In the genomic region with DNA sequence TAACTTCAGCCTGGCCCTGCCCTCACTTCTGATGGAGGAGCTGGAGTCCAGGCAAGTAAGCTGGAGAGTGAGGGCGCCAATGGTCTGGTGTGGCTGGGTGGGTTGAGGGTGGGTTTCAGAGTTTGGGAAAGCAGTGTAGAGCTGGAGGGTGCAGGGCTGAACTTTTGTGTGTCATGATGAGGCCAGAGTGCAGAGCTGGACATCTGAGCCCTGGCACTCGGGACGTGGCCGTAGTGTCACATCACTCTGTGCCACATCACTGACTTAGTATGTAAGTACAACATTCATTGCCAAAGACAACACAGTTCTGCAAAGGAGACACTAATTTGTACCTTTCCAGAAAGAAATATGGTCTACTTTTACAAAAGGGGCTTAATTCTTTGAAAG, we compare ENCODE assay signal across 38 cellular contexts. TPM values are rescaled to one million over a fixed set of nuclear protein-coding genes. Genes with fewer than 3 reads are reported as not detected.
"Had no signal": no experiment of that assay in that cellular context is flagged by ENCODE, and none has a peak within 500 bp of the region (broad histone marks: within the 10 kb centered on the region; RNA-seq: fewer than 3 reads in every experiment).

No MANE protein-coding gene starts in this region.

- DNase-seq: activated CD4-positive, alpha-beta memory T cell treated with anti-CD3 and anti-CD28 coated beads, Interleukin-2, amount 10 ng/mL, durations not matched to agents 7 days and 5 days; activated CD4-positive, alpha-beta T cell treated with anti-CD3 and anti-CD28 coated beads for 1 hour; activated CD4-positive, alpha-beta T cell treated with anti-CD3 and anti-CD28 coated beads for 48 hours; activated CD4-positive, CD25-positive, alpha-beta regulatory T cell; activated CD8-positive, alpha-beta memory T cell treated with anti-CD3 and anti-CD28 coated beads for 24 hours; activated CD8-positive, alpha-beta memory T cell treated with anti-CD3 and anti-CD28 coated beads, Interleukin-2, amount 10 ng/mL, durations not matched to agents 7 days and 5 days; activated effector memory CD4-positive, alpha-beta T cell treated with anti-CD3 and anti-CD28 coated beads, Interleukin-2, amount 50 U/mL, for 16 hours; activated naive CD4-positive, alpha-beta T cell; activated naive CD4-positive, alpha-beta T cell treated with anti-CD3 and anti-CD28 coated beads, Interleukin-2, amount 50 U/mL, for 16 hours; activated naive CD8-positive, alpha-beta T cell treated with anti-CD3 and anti-CD28 coated beads for 36 hours; activated T-cell treated with anti-CD3 and anti-CD28 coated beads, Interleukin-2, amount 50 U/mL, for 1 hour; activated T-cell treated with anti-CD3 and anti-CD28 coated beads, Interleukin-2, amount 50 U/mL, for 72 hours; amniotic stem cell; central memory CD4-positive, alpha-beta T cell; MM.1S; MV-4-11; NCI-H1092; NCI-H1436 treated with DMSO at 0.1 percent for 48 hours; NCI-H1694 treated with DMSO at 0.1 percent for 48 hours; NCI-H2029; NCI-H2171; NCI-H510A; NCI-H526; NCI-H748 treated with DMSO at 0.1 percent for 48 hours; NK-92 treated with Interleukin-12 subunit alpha and Interleukin-12 subunit beta, amount 100 ng/mL, for 24 hours; PC-9; Right ventricle myocardium superior; SW 1271; T-helper 1 cell; T-helper 2 cell; T1000; WERI-Rb-1 had no signal

- H3K27ac ChIP-seq: KMS-11, PC-9, WERI-Rb-1 had no signal

- H3K9ac ChIP-seq: KMS-11 had no signal

- H3K4me3 ChIP-seq: PC-9 had no signal

- ATAC-seq: activated CD8-positive, alpha-beta memory T cell treated with anti-CD3 and anti-CD28 coated beads, Interleukin-2, amount 10 ng/mL, durations not matched to agents 7 days and 5 days; activated T-cell treated with anti-CD3 and anti-CD28 coated beads, Interleukin-2, amount 50 U/mL, for 72 hours; activated T-helper 17 cell treated with anti-CD3 and anti-CD28 coated beads, Interleukin-2, amount 50 U/mL, for 72 hours had no signal

RNA-seq across cellular contexts. Expression of a gene that starts 15.8 kb away (rescaled TPM):
- total RNA-seq: activated CD4-positive, alpha-beta memory T cell treated with anti-CD3 and anti-CD28 coated beads, Interleukin-2, amount 10 ng/mL, durations not matched to agents 7 days and 5 days; activated CD8-positive, alpha-beta memory T cell treated with anti-CD3 and anti-CD28 coated beads, Interleukin-2, amount 10 ng/mL, durations not matched to agents 7 days and 5 days; activated naive CD8-positive, alpha-beta T cell treated with anti-CD3 and anti-CD28 coated beads for 36 hours; activated T-cell treated with anti-CD3 and anti-CD28 coated beads, Interleukin-2, amount 50 U/mL, for 72 hours; activated T-helper 17 cell treated with anti-CD3 and anti-CD28 coated beads, Interleukin-2, amount 50 U/mL, for 72 hours; astrocyte; bronchial epithelial cell; LHCN-M2; OCI-LY7; PC-9; Right ventricle myocardium superior had no signal

RNA-seq across cellular contexts. Expression of a gene that starts 20.7 kb away (rescaled TPM):
- total RNA-seq: activated CD4-positive, alpha-beta memory T cell treated with anti-CD3 and anti-CD28 coated beads, Interleukin-2, amount 10 ng/mL, durations not matched to agents 7 days and 5 days; activated CD8-positive, alpha-beta memory T cell treated with anti-CD3 and anti-CD28 coated beads, Interleukin-2, amount 10 ng/mL, durations not matched to agents 7 days and 5 days; activated T-helper 17 cell treated with anti-CD3 and anti-CD28 coated beads, Interleukin-2, amount 50 U/mL, for 72 hours; OCI-LY7 had no signal

RNA-seq across cellular contexts. Expression of a gene that starts 51.1 kb away (rescaled TPM):
- total RNA-seq: activated CD4-positive, alpha-beta memory T cell treated with anti-CD3 and anti-CD28 coated beads, Interleukin-2, amount 10 ng/mL, durations not matched to agents 7 days and 5 days; activated CD8-positive, alpha-beta memory T cell treated with anti-CD3 and anti-CD28 coated beads, Interleukin-2, amount 10 ng/mL, durations not matched to agents 7 days and 5 days; activated naive CD8-positive, alpha-beta T cell treated with anti-CD3 and anti-CD28 coated beads for 36 hours; activated T-helper 17 cell treated with anti-CD3 and anti-CD28 coated beads, Interleukin-2, amount 50 U/mL, for 72 hours; astrocyte; bronchial epithelial cell; OCI-LY7; PC-9 had no signal
